In the genomic region with DNA sequence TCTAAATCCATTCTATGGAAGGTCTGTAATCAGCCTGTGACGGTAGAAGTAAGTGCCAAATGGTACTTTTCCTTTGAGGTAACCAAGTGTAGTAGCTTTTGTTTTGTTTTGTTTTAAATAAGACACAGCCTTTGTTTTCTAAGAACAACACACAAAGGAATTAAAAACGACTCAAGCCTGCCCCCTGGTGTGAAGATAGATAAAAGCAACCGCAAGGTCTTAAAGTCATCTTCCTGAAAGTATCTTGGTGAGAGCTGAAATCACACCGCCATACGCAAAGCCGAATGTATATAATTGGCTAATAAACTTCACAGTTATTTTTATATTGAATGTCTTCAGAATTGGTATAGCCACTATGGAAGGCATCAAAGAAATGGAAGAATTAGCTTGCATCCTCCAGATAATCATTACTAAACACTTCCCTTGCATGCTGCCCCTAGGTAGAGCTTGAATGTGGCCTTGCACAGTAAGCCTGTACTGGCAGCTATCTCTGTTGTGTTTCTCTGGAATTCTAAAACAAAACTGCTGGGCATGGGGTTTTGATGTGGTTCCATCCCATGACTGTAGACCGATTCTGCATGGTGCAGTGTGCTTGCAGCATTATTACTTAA, we compare ENCODE assay signal across 9 cellular contexts.
DNase-seq lines count a peak whose midpoint lies in the region; ATAC-seq and TF ChIP-seq lines count a peak whose summit lies in the region.
"Had no signal": no experiment of that assay in that cellular context is flagged by ENCODE, and none has a peak within 500 bp of the region (broad histone marks: within the 10 kb centered on the region; RNA-seq: fewer than 3 reads in every experiment).

No MANE protein-coding gene starts in this region.

- no peak overlapping the region for H2AFZ ChIP-seq in smooth muscle cell (ENCODE audit: low read depth)

- TF ChIP-seq CTCF in GM06990 (IDR thresholded peaks at IDR 0.05; ENCODE audit: insufficient read depth, low read length, poor library complexity, severe bottlenecking) = peak; percentile 42
- TF ChIP-seq CTCF in right atrium auricular region (IDR thresholded peaks at IDR 0.05) = peak; percentile 76 to 79
- peak; percentile 73 for TF ChIP-seq CTCF in smooth muscle cell (IDR thresholded peaks at IDR 0.05; ENCODE audit: borderline replicate concordance, insufficient read depth, poor library complexity, severe bottlenecking)

- no peaks in the 10 kb centered on the region for H3K9me3 ChIP-seq in right atrium auricular region
- H3K9me3 ChIP-seq in smooth muscle cell (replicated peaks; ENCODE audit: low read depth) = no peaks in the 10 kb centered on the region

- 31% methylated on average over 7 of the region's 7 CpGs for WGBS in smooth muscle cell (ENCODE audit: low lambda C conversion rate)

- peak; percentile 63 for DNase-seq in ACHN
- DNase-seq in GM06990 (ENCODE audit: extremely low read depth, insufficient read length) = peak; percentile 18
- peak; percentile 81 for DNase-seq in NCI-H2227 treated with DMSO at 0.1 percent for 48 hours (lab: John Stamatoyannopoulos, UW)
- peak; percentile 15 for DNase-seq in activated CD8-positive, alpha-beta memory T cell treated with anti-CD3 and anti-CD28 coated beads, Interleukin-2, amount 50 U/mL, for 4 hours
- peak; percentile 62 for DNase-seq in right atrium auricular region (ENCODE audit: low spot score)
- DNase-seq in smooth muscle cell (lab: John Stamatoyannopoulos, UW; ENCODE audit: unreplicated experiment) = peak; percentile 5
- DNase-seq in activated CD4-positive, CD25-positive, alpha-beta regulatory T cell treated with anti-CD3 and anti-CD28 coated beads, Interleukin-2, amount 50 U/mL, for 72 hours = no peak

- H3F3A ChIP-seq in smooth muscle cell (ENCODE audit: low read depth) = no peaks in the 10 kb centered on the region

- H3K4me1 ChIP-seq in right atrium auricular region = no peaks in the 10 kb centered on the region
- no peaks in the 10 kb centered on the region for H3K4me1 ChIP-seq in smooth muscle cell (ENCODE audit: low read depth)

- no peak overlapping the region for H3K4me2 ChIP-seq in smooth muscle cell

- no peak overlapping the region for H3K27ac ChIP-seq in right atrium auricular region
- no peak overlapping the region for H3K27ac ChIP-seq in smooth muscle cell (ENCODE audit: low read depth)
- H3K27ac ChIP-seq: skin epidermis had no signal

- ATAC-seq in HG03135 (IDR thresholded peaks at IDR 0.05; ENCODE audit: unreplicated experiment) = peak; percentile 70

- no peak overlapping the region for H3K4me3 ChIP-seq in GM06990 (replicated peaks; ENCODE audit: low read depth, low read length)
- H3K4me3 ChIP-seq in right atrium auricular region = no peak overlapping the region
- no peak overlapping the region for H3K4me3 ChIP-seq in smooth muscle cell
- H3K4me3 ChIP-seq: skin epidermis had no signal

- H3K27me3 ChIP-seq in GM06990 (replicated peaks; ENCODE audit: control insufficient read depth, insufficient read depth, low read length) = no peaks in the 10 kb centered on the region
- no peaks in the 10 kb centered on the region for H3K27me3 ChIP-seq in right atrium auricular region
- H3K27me3 ChIP-seq in smooth muscle cell (ENCODE audit: low read depth) = no peaks in the 10 kb centered on the region

- H4K20me1 ChIP-seq in smooth muscle cell (ENCODE audit: low read depth) = no peaks in the 10 kb centered on the region

- no peak overlapping the region for H3K9ac ChIP-seq in smooth muscle cell (ENCODE audit: low read depth)

- H3K79me2 ChIP-seq in smooth muscle cell (ENCODE audit: low read depth) = no peaks in the 10 kb centered on the region

- in situ Hi-C loops in ACHN (cut with HindIII; ENCODE audit: low pct_ligation_motif_present, low pct_unique_long_range_greater_than_20kb, low sequenced_read_pairs) = no loop called here

- H3K36me3 ChIP-seq in GM06990 (ENCODE audit: control insufficient read depth, insufficient read depth, low read length) (no peaks in the 10 kb centered on the region), right atrium auricular region (no peaks in the 10 kb centered on the region), smooth muscle cell (ENCODE audit: low read depth) (no peaks in the 10 kb centered on the region)
